7 cellular contexts compared by ENCODE assay signal in genomic region chr14:47675489-47676300, GRCh38. TPM values are rescaled to one million over a fixed set of nuclear protein-coding genes. Genes with fewer than 3 reads are reported as not detected.
DNase-seq lines count a peak whose midpoint lies in the region; ATAC-seq, FAIRE-seq and TF ChIP-seq lines count a peak whose summit lies in the region.

TSS of gene MDGA2 (minus strand) at chr14:47675605.

- peaks cover 3% of the 10 kb centered on the region for H3K36me3 Mint-ChIP-seq in endothelial cell (ENCODE audit: low read depth, unreplicated experiment)

- no peak for FAIRE-seq in D721Med (lab: Jason Lieb, UNC)

- peak within 1 kb of the TSS; percentile 95 for H3K4me3 Mint-ChIP-seq in endothelial cell (ENCODE audit: unreplicated experiment)

- ATAC-seq in GM21619 (IDR thresholded peaks at IDR 0.05; ENCODE audit: unreplicated experiment) (peak; percentile 50), GM21528 (IDR thresholded peaks at IDR 0.05; ENCODE audit: low FRiP score, unreplicated experiment) (no peak)

- peaks cover 28% of the 10 kb centered on the region for H3K4me1 Mint-ChIP-seq in endothelial cell (ENCODE audit: unreplicated experiment)

- peak; percentile 11 for DNase-seq in NCI-H2227 treated with DMSO at 0.1 percent for 48 hours (lab: John Stamatoyannopoulos, UW)
- DNase-seq in endothelial cell (ENCODE audit: low spot score): peak; percentile 57
- peak in 41 of 56 donors; percentile 6 to 73 (median 45) for DNase-seq in nucleus accumbens (lab: John Stamatoyannopoulos, UW)
- no peak for DNase-seq in D721Med (ENCODE audit: insufficient read length, low spot score)
- DNase-seq in NCI-H526 (lab: John Stamatoyannopoulos, UW): no peak

- H3K9me3 Mint-ChIP-seq in endothelial cell (ENCODE audit: unreplicated experiment): no peaks in the 10 kb centered on the region

- H3K27me3 Mint-ChIP-seq in endothelial cell (ENCODE audit: unreplicated experiment): peaks cover 18% of the 10 kb centered on the region

- peak within 1 kb of the TSS; percentile 86 for H3K27ac Mint-ChIP-seq in endothelial cell (ENCODE audit: unreplicated experiment)

- TF ChIP-seq CTCF in endothelial cell (IDR thresholded peaks at IDR 0.05; ENCODE audit: unreplicated experiment) (no peak), D721Med (IDR thresholded peaks at IDR 0.05; ENCODE audit: insufficient read depth, missing control alignments) (no peak)

RNA-seq across cellular contexts. Expression of gene MDGA2, which starts in this region (rescaled TPM):
- total RNA-seq in endothelial cell (ENCODE audit: unreplicated experiment): 8.1 TPM

Comparison
In these comparisons a context has a peak if more than half of its experiments do, and no peak if none do; other contexts are left out.
1. DNase-seq: peak in NCI-H2227 treated with DMSO at 0.1 percent for 48 hours (single experiment), endothelial cell (single experiment) and nucleus accumbens (41 of 56); none in D721Med (single experiment) and NCI-H526 (0 of 2).